11 cellular contexts compared by ENCODE assay signal in genomic region chr11:113313601-113314000, GRCh38. TPM values are rescaled to one million over a fixed set of nuclear protein-coding genes. Genes with fewer than 3 reads are reported as not detected.
A peak's percentile ranks its signal among the peaks of the same experiment; 100 is the strongest.
DNase-seq lines count a peak whose midpoint lies in the region; ATAC-seq and TF ChIP-seq lines count a peak whose summit lies in the region.
"Had no signal": no experiment of that assay in that cellular context is flagged by ENCODE, and none has a peak within 500 bp of the region (broad histone marks: within the 10 kb centered on the region; RNA-seq: fewer than 3 reads in every experiment).

No MANE protein-coding gene starts in this region.

- peaks cover 0 to 10% (median 5%) of the 10 kb centered on the region in 4 donors for H3K36me3 ChIP-seq in esophagus muscularis mucosa
- H3K36me3 ChIP-seq in smooth muscle cell (ENCODE audit: low read depth): no peaks in the 10 kb centered on the region
- H3K36me3 ChIP-seq in Peyer's patch: no peaks in the 10 kb centered on the region

- H3K9ac ChIP-seq in smooth muscle cell (ENCODE audit: low read depth): no peak overlapping the region

- H2AFZ ChIP-seq in smooth muscle cell (ENCODE audit: low read depth): peak overlapping the region; percentile 90

- H3K27ac ChIP-seq in esophagus muscularis mucosa (replicated peaks in 1 of 4) (peak overlapping the region; percentile 82 to 91 (median 89)), smooth muscle cell (ENCODE audit: low read depth) (peak overlapping the region; percentile 43), Peyer's patch (peak overlapping the region in 1 of 4 donors; percentile 92)

- no peak for TF ChIP-seq CTCF in esophagus muscularis mucosa (IDR thresholded peaks at IDR 0.05)
- TF ChIP-seq CTCF in smooth muscle cell (IDR thresholded peaks at IDR 0.05; ENCODE audit: borderline replicate concordance, insufficient read depth, poor library complexity, severe bottlenecking): no peak
- no peak for TF ChIP-seq CTCF in GM10266 (IDR thresholded peaks at IDR 0.05; ENCODE audit: control insufficient read depth, insufficient read depth, low read depth, missing control alignments)
- no peak for TF ChIP-seq CTCF in Peyer's patch (IDR thresholded peaks at IDR 0.05)

- no peaks in the 10 kb centered on the region for H4K20me1 ChIP-seq in smooth muscle cell (ENCODE audit: low read depth)

- WGBS in esophagus muscularis mucosa: 83% methylated on average over 3 of the region's 3 CpGs
- WGBS in smooth muscle cell (ENCODE audit: low lambda C conversion rate): 93% methylated on average over 3 of the region's 3 CpGs

- H3K4me2 ChIP-seq in smooth muscle cell: peak overlapping the region; percentile 87

- H3K9me3 ChIP-seq in esophagus muscularis mucosa: no peaks in the 10 kb centered on the region
- no peaks in the 10 kb centered on the region for H3K9me3 ChIP-seq in smooth muscle cell (replicated peaks; ENCODE audit: low read depth)
- H3K9me3 ChIP-seq in Peyer's patch: no peaks in the 10 kb centered on the region

- H3F3A ChIP-seq in smooth muscle cell (ENCODE audit: low read depth): no peaks in the 10 kb centered on the region

- DNase-seq in DMS53 (lab: John Stamatoyannopoulos, UW) (peak; percentile 26), DMS53 treated with DMSO at 0.1 percent for 48 hours (lab: John Stamatoyannopoulos, UW; ENCODE audit: unreplicated experiment) (no peak), RPMI7951 (ENCODE audit: low read depth) (peak; percentile 79), esophagus muscularis mucosa (ENCODE audit: extremely low spot score) (peak; percentile 57), smooth muscle cell (lab: John Stamatoyannopoulos, UW; ENCODE audit: unreplicated experiment) (no peak), GM10266 (ENCODE audit: extremely low spot score) (no peak), Peyer's patch (no peak)
- DNase-seq: NCI-H1694 treated with DMSO at 0.1 percent for 48 hours, T1000 had no signal

- H3K79me2 ChIP-seq in smooth muscle cell (ENCODE audit: low read depth): no peaks in the 10 kb centered on the region

- no peak for TF ChIP-seq POLR2A in esophagus muscularis mucosa (IDR thresholded peaks at IDR 0.05; ENCODE audit: low read depth)
- no peak for TF ChIP-seq POLR2A in Peyer's patch (IDR thresholded peaks at IDR 0.05)

- no peak for TF ChIP-seq EP300 in esophagus muscularis mucosa (IDR thresholded peaks at IDR 0.05)

- peaks cover 16 to 33% (median 26%) of the 10 kb centered on the region in 4 donors for H3K4me1 ChIP-seq in esophagus muscularis mucosa
- H3K4me1 ChIP-seq in smooth muscle cell (ENCODE audit: low read depth): peaks cover 6% of the 10 kb centered on the region
- H3K4me1 ChIP-seq in Peyer's patch: peaks cover 0 to 5% (median 2%) of the 10 kb centered on the region in 4 donors

- intact Hi-C loops in esophagus muscularis mucosa (cut with DNase I): loop anchor here (10.0 kb wide), 1 partner anchor 1229 kb away; the partner anchor contains the start of genes SDHD and TIMM8B

- H3K4me3 ChIP-seq in esophagus muscularis mucosa: peak overlapping the region in 2 of 4 donors; percentile 70 to 74
- peak overlapping the region; percentile 72 for H3K4me3 ChIP-seq in smooth muscle cell
- no peak overlapping the region for H3K4me3 ChIP-seq in Peyer's patch

- H3K27me3 ChIP-seq in esophagus muscularis mucosa (no peaks in the 10 kb centered on the region), smooth muscle cell (ENCODE audit: low read depth) (no peaks in the 10 kb centered on the region), Peyer's patch (no peaks in the 10 kb centered on the region)

- ATAC-seq in GM18511 (IDR thresholded peaks at IDR 0.05; ENCODE audit: unreplicated experiment): no peak

RNA-seq across cellular contexts. Expression of gene TTC12, which starts 0.8 kb away (rescaled TPM):
- 9.1 and 16.3 TPM in 2 replicates for total RNA-seq in RPMI7951 (2014; rRNA removed; shearing (Covaris generic))
- total RNA-seq in esophagus muscularis mucosa: 10 to 100 TPM; 10.4 to 16.2 (median 13.3) TPM
- 8.8 and 26.8 TPM in 2 replicates for total RNA-seq in smooth muscle cell
- 3.4 and 5.8 TPM in 2 replicates for polyA plus RNA-seq in smooth muscle cell
- 10 to 100 TPM in 3 of 4 donors, 1 to 10 TPM in 1; 6.3 to 62.7 (median 19.8) TPM for total RNA-seq in Peyer's patch
- total RNA-seq: A673 had no signal

Comparison
In these comparisons a context has a peak if more than half of its experiments do, and no peak if none do; other contexts are left out.
1. DNase-seq: peak in DMS53 (single experiment), RPMI7951 (single experiment) and esophagus muscularis mucosa (single experiment); none in DMS53 treated with DMSO at 0.1 percent for 48 hours (single experiment), smooth muscle cell (single experiment), GM10266 (single experiment) and Peyer's patch (0 of 3).